Comparison of ENCODE assay signal across 7 cellular contexts in genomic region chr10:14952851-14953451, GRCh38. TPM values are rescaled to one million over a fixed set of nuclear protein-coding genes. Genes with fewer than 3 reads are reported as not detected.
DNase-seq lines count a peak whose midpoint lies in the region; ATAC-seq and TF ChIP-seq lines count a peak whose summit lies in the region.

No MANE protein-coding gene starts in this region.

- peak; percentile 1 for ATAC-seq in GM21528 (IDR thresholded peaks at IDR 0.05; ENCODE audit: low FRiP score, unreplicated experiment)
- ATAC-seq in HG03432 (IDR thresholded peaks at IDR 0.05; ENCODE audit: unreplicated experiment), result no peak

- H3K27me3 ChIP-seq in esophagus squamous epithelium (no peaks in the 10 kb centered on the region), rectal smooth muscle tissue (ENCODE audit: control insufficient read depth, insufficient read depth, low read length) (no peaks in the 10 kb centered on the region)

- DNase-seq in esophagus squamous epithelium (lab: John Stamatoyannopoulos, UW) (no peak), SIG-M5 (lab: John Stamatoyannopoulos, UW) (no peak)
- no peak for DNase-seq in stimulated activated CD8-positive, alpha-beta memory T cell treated with anti-CD3 and anti-CD28 coated beads, Interleukin-4, amount 100 ng/mL, for 48 hours

- H3K4me1 ChIP-seq in esophagus squamous epithelium (peaks cover 14 to 51% (median 23%) of the 10 kb centered on the region in 3 donors), rectal smooth muscle tissue (ENCODE audit: control insufficient read depth, insufficient read depth, low read length) (peaks cover 4% of the 10 kb centered on the region)

- H3K27ac ChIP-seq in esophagus squamous epithelium (peak overlapping the region; percentile 93 to 97 (median 96)), rectal smooth muscle tissue (ENCODE audit: low read depth, low read length) (peak overlapping the region; percentile 87)

- no peaks in the 10 kb centered on the region for H3K9me3 ChIP-seq in esophagus squamous epithelium

- TF ChIP-seq POLR2A in Raji (IDR thresholded peaks at IDR 0.05; ENCODE audit: insufficient read depth, low read depth, low read length), result 0 out of 2 replicates have a peak, but pooled peaks have one; percentile 20
- TF ChIP-seq POLR2A in esophagus squamous epithelium (IDR thresholded peaks at IDR 0.05), result no peak

- peak overlapping the region; percentile 12 for H3K9ac ChIP-seq in rectal smooth muscle tissue (ENCODE audit: low read length)

- WGBS in esophagus squamous epithelium, 2 donors, result 20 to 27% methylated on average over 10 to 11 of the region's 11 CpGs

- TF ChIP-seq CTCF in esophagus squamous epithelium (IDR thresholded peaks at IDR 0.05), result peak in 1 of 6 experiments; percentile 9

- intact Hi-C loops in esophagus squamous epithelium (cut with DNase I), result loop anchor here (10.0 kb wide), 2 partner anchors 78 to 142 kb away; partner anchors contain the start of genes RPP38 and SUV39H2

- H3K4me3 ChIP-seq in esophagus squamous epithelium, result peak overlapping the region; percentile 64 to 96 (median 87)
- peak overlapping the region; percentile 87 for H3K4me3 ChIP-seq in rectal smooth muscle tissue (ENCODE audit: low read length)

- H3K36me3 ChIP-seq in esophagus squamous epithelium, result peaks cover 0 to 16% (median under 1%) of the 10 kb centered on the region in 3 donors
- no peaks in the 10 kb centered on the region for H3K36me3 ChIP-seq in rectal smooth muscle tissue (ENCODE audit: control insufficient read depth, insufficient read depth, low read length)

RNA-seq across cellular contexts. Expression of gene DCLRE1C, which starts 0.9 kb away (rescaled TPM):
- total RNA-seq in esophagus squamous epithelium, result 10 to 100 TPM in 3 of 4 donors, 1 to 10 TPM in 1; 8.2 to 15.6 (median 11.4) TPM

RNA-seq across cellular contexts. Expression of gene MEIG1, which starts 6.2 kb away (rescaled TPM):
- total RNA-seq in esophagus squamous epithelium, result under 1 TPM in 1 of 4 donors, not detected in 3; 0.79 TPM
